In genomic region chr14:73723799-73724621, GRCh38 we compare ENCODE assay signal across 9 cellular contexts. TPM values are rescaled to one million over a fixed set of nuclear protein-coding genes. Genes with fewer than 3 reads are reported as not detected.
DNase-seq lines count a peak whose midpoint lies in the region; ATAC-seq, FAIRE-seq and TF ChIP-seq lines count a peak whose summit lies in the region.
"Had no signal": no experiment of that assay in that cellular context is flagged by ENCODE, and none has a peak within 500 bp of the region (broad histone marks: within the 10 kb centered on the region; RNA-seq: fewer than 3 reads in every experiment).

No MANE protein-coding gene starts in this region.

- no peaks in the 10 kb centered on the region for H3K27me3 ChIP-seq in keratinocyte (ENCODE audit: control insufficient read depth, extremely low read depth, insufficient read depth, low read length)

- H3K9me3 Mint-ChIP-seq in stimulated activated naive B cell treated with anti-CD40 and anti-IgM and Interleukin-4, amounts not matched to agents 10 μg/mL and 1 μg/mL and 100 μg/mL, for 72 hours = no peaks in the 10 kb centered on the region
- H3K9me3 Mint-ChIP-seq: T-helper 1 cell treated with Interleukin-12 subunit alpha and Interleukin-12 subunit beta and Interleukin-4 antibody, amounts not matched to agents 30 μg/mL and 1 μg/mL, for 36 hours had no signal

- H3K9me1 ChIP-seq in keratinocyte (ENCODE audit: control insufficient read depth, extremely low read depth, insufficient read depth, low read length) = no peaks in the 10 kb centered on the region

- dilution Hi-C loops in keratinocyte (cut with MboI; ENCODE audit: extremely low pct_ligation_motif_present, low sequenced_read_pairs) = no loop called here

- peak; percentile 53 for FAIRE-seq in keratinocyte (lab: Jason Lieb, UNC)

- peaks cover 21% of the 10 kb centered on the region for H3K4me1 ChIP-seq in keratinocyte (ENCODE audit: control insufficient read depth, extremely low read depth, insufficient read depth, low read length)

- H2AFZ ChIP-seq in keratinocyte (ENCODE audit: control insufficient read depth, low read length) = no peak overlapping the region

- H4K20me1 ChIP-seq in keratinocyte (ENCODE audit: control insufficient read depth, extremely low read depth, insufficient read depth, low read length) = no peaks in the 10 kb centered on the region

- peak overlapping the region; percentile 19 for H3K9ac ChIP-seq in keratinocyte (ENCODE audit: control insufficient read depth, extremely low read depth, insufficient read depth, low read length)

- TF ChIP-seq CTCF in LNCAP (IDR thresholded peaks at IDR 0.05) (peak; percentile 44; the same call in 1 of the 2 replicates), keratinocyte (optimal IDR thresholded peaks at IDR 0.05 in 1 of 3, IDR thresholded peaks at IDR 0.05 in 1 of 3, conservative IDR thresholded peaks at IDR 0.05 in 1 of 3; ENCODE audit: extremely low read depth in 1 of 3, insufficient read depth in 2 of 3, low read length in 3 of 3) (no peak)

- H3K4me3 Mint-ChIP-seq in stimulated activated naive B cell treated with anti-CD40 and anti-IgM and Interleukin-4, amounts not matched to agents 10 μg/mL and 1 μg/mL and 100 μg/mL, for 72 hours = peak overlapping the region in 1 of 2 donors; percentile 25
- H3K4me3 Mint-ChIP-seq: T-helper 1 cell treated with Interleukin-12 subunit alpha and Interleukin-12 subunit beta and Interleukin-4 antibody, amounts not matched to agents 30 μg/mL and 1 μg/mL, for 36 hours had no signal

- H3K36me3 Mint-ChIP-seq in stimulated activated naive B cell treated with anti-CD40 and anti-IgM and Interleukin-4, amounts not matched to agents 10 μg/mL and 1 μg/mL and 100 μg/mL, for 72 hours = peaks cover 45 to 74% of the 10 kb centered on the region in 2 donors

- no peak overlapping the region for H3K4me3 ChIP-seq in keratinocyte (ENCODE audit: control insufficient read depth in 2 of 3, extremely low read depth in 1 of 3, insufficient read depth in 2 of 3, low read depth in 1 of 3, low read length in 3 of 3)

- DNase-seq in EL (peak; percentile 98), astrocyte of the hippocampus (ENCODE audit: low read depth, low spot score) (peak; percentile 94), keratinocyte (ENCODE audit: low read depth, low spot score) (no peak)
- no peak for DNase-seq in stimulated activated naive B cell treated with anti-CD40 and anti-IgM and Interleukin-4, amounts not matched to agents 10 μg/mL and 1 μg/mL and 100 μg/mL, for 72 hours

- H3K27ac ChIP-seq in keratinocyte (ENCODE audit: control insufficient read depth, insufficient read depth, low read length) = peak overlapping the region; percentile 33

- H3K27me3 Mint-ChIP-seq in stimulated activated naive B cell treated with anti-CD40 and anti-IgM and Interleukin-4, amounts not matched to agents 10 μg/mL and 1 μg/mL and 100 μg/mL, for 72 hours = no peaks in the 10 kb centered on the region

- peaks cover 16% of the 10 kb centered on the region for H3K79me2 ChIP-seq in keratinocyte (ENCODE audit: control insufficient read depth, insufficient read depth, low read length)

- peaks cover 44 to 79% of the 10 kb centered on the region in 2 experiments for H3K36me3 ChIP-seq in keratinocyte (ENCODE audit: control insufficient read depth in 2 of 2, extremely low read depth in 1 of 2, insufficient read depth in 2 of 2, low read length in 2 of 2)

- peaks cover 23 to 46% of the 10 kb centered on the region in 2 donors for H3K4me1 Mint-ChIP-seq in stimulated activated naive B cell treated with anti-CD40 and anti-IgM and Interleukin-4, amounts not matched to agents 10 μg/mL and 1 μg/mL and 100 μg/mL, for 72 hours

- H3K27ac Mint-ChIP-seq in stimulated activated naive B cell treated with anti-CD40 and anti-IgM and Interleukin-4, amounts not matched to agents 10 μg/mL and 1 μg/mL and 100 μg/mL, for 72 hours = peak overlapping the region; percentile 81

- no peaks in the 10 kb centered on the region for H3K9me3 ChIP-seq in keratinocyte (ENCODE audit: control insufficient read depth, low read depth, low read length)

- peak; percentile 24 to 29 for ATAC-seq in stimulated activated naive B cell treated with anti-CD40 and anti-IgM and Interleukin-4, amounts not matched to agents 10 μg/mL and 1 μg/mL and 100 μg/mL, for 72 hours (replicated peaks)
- ATAC-seq in HG03196 (IDR thresholded peaks at IDR 0.05; ENCODE audit: unreplicated experiment) = no peak
- ATAC-seq in HG03342 (IDR thresholded peaks at IDR 0.05; ENCODE audit: unreplicated experiment) = no peak
- ATAC-seq in HG03025 (IDR thresholded peaks at IDR 0.05; ENCODE audit: low FRiP score, unreplicated experiment) = no peak

- peak overlapping the region; percentile 40 for H3K4me2 ChIP-seq in keratinocyte (ENCODE audit: control insufficient read depth, extremely low read depth, insufficient read depth, low read depth, low read length)

RNA-seq across cellular contexts. Expression of gene PNMA1, which starts 9.8 kb away (rescaled TPM):
- 5.9 to 16.8 TPM (median 8.2 TPM) in 3 replicates for polyA plus RNA-seq in keratinocyte
- polyA plus RNA-seq in keratinocyte (2011; ENCODE audit: low read depth) = 12.9 TPM
- 10.9 and 12.3 TPM in 2 replicates for polyA plus RNA-seq in keratinocyte (2011; cell fraction: cytosol; rRNA removed)
- polyA plus RNA-seq in keratinocyte (2011; cell fraction: nucleus; rRNA removed) = 24.4 and 25.3 TPM in 2 replicates
- polyA plus RNA-seq in keratinocyte (2012; ENCODE audit: low replicate concordance) = 19.9 and 21.2 TPM in 2 replicates
- polyA minus RNA-seq in keratinocyte = 3.5 to 6.1 TPM (median 5.5 TPM) in 3 replicates
- polyA minus RNA-seq in keratinocyte (2011; cell fraction: cytosol; rRNA and poly(A)+ RNA removed) = 7.5 TPM
- polyA minus RNA-seq in keratinocyte (2011; cell fraction: nucleus; rRNA and poly(A)+ RNA removed) = 6.1 and 8.4 TPM in 2 replicates

Comparison
In these comparisons a context has a peak if more than half of its experiments do, and no peak if none do; other contexts are left out.
1. DNase-seq: peak in EL (single experiment) and astrocyte of the hippocampus (single experiment); none in keratinocyte (single experiment) and stimulated activated naive B cell treated with anti-CD40 and anti-IgM and Interleukin-4, amounts not matched to agents 10 μg/mL and 1 μg/mL and 100 μg/mL, for 72 hours (single experiment).
2. ATAC-seq: peak in stimulated activated naive B cell treated with anti-CD40 and anti-IgM and Interleukin-4, amounts not matched to agents 10 μg/mL and 1 μg/mL and 100 μg/mL, for 72 hours (2 of 2); none in HG03196 (single experiment), HG03342 (single experiment) and HG03025 (single experiment).